1 cellular context compared by ENCODE assay signal in genomic region chrX:10618911-10619310, GRCh38.
TF ChIP-seq lines count a peak whose summit lies in the region.

No MANE protein-coding gene starts in this region.

TF ChIP-seq in SK-N-SH, 30 proteins besides CTCF, POLR2A, EP300 and RAD21 (continued from another document):
- TF ChIP-seq PBX3 (IDR thresholded peaks at IDR 0.05) = no peak
- TF ChIP-seq MXI1 (IDR thresholded peaks at IDR 0.05; ENCODE audit: low read depth, low read length) = no peak
- no peak for TF ChIP-seq IRF3 (IDR thresholded peaks at IDR 0.05; ENCODE audit: low read depth, low read length)
- no peak for TF ChIP-seq RCOR1 (IDR thresholded peaks at IDR 0.05; ENCODE audit: low read length)
- TF ChIP-seq USF1 (IDR thresholded peaks at IDR 0.05; ENCODE audit: borderline replicate concordance, low read depth) = no peak
TF ChIP-seq in SK-N-SH: peak in this region for 0.
